11 cellular contexts compared by ENCODE assay signal in the genomic region with DNA sequence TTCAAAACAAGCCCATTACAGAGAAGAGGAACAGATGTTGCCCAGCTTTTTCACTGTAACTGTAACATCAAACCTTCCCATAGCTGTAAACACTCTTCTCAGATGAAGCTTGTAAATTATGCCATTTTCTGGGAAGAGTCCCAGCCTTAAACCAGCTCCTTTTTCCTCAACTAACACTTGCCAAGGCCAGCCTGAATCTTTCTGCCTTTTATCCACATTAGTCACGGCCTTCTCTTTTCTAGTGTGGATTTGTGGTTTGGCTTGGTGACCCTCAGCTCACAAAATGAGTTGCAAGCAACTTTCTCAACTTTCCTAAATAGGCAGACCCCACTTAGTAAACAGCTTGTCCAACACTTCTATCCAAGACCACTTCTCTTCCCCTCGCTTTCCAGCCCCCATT.
A peak's percentile ranks its signal among the peaks of the same experiment; 100 is the strongest.
DNase-seq lines count a peak whose midpoint lies in the region; TF ChIP-seq lines count a peak whose summit lies in the region.
"Had no signal": no experiment of that assay in that cellular context is flagged by ENCODE, and none has a peak within 500 bp of the region (broad histone marks: within the 10 kb centered on the region; RNA-seq: fewer than 3 reads in every experiment).

No MANE protein-coding gene starts in this region.

- H3K9me3 ChIP-seq in suprapubic skin: no peaks in the 10 kb centered on the region

- peak; percentile 54 for DNase-seq in HS-27A (ENCODE audit: low read depth)
- peak; percentile 98 for DNase-seq in amniotic epithelial cell (ENCODE audit: low read depth)
- DNase-seq in hepatic stellate cell (ENCODE audit: low spot score): peak; percentile 73
- DNase-seq in suprapubic skin (ENCODE audit: low spot score in 2 of 2): no peak
- no peak for DNase-seq in NCI-H345 treated with DMSO at 0.1 percent for 48 hours (lab: John Stamatoyannopoulos, UW; ENCODE audit: unreplicated experiment)
- DNase-seq in GM10248 (ENCODE audit: extremely low spot score): no peak
- DNase-seq in stimulated activated CD4-positive, alpha-beta T cell treated with anti-CD3 and anti-CD28 coated beads, Interleukin-4, amount 100 ng/mL, for 4 hours: no peak
- DNase-seq: activated CD4-positive, alpha-beta T cell treated with anti-CD3 and anti-CD28 coated beads, Interleukin-2, amount 50 U/mL, for 4 hours; NCI-H526 treated with DMSO at 0.1 percent for 48 hours; small intestine had no signal

- TF ChIP-seq CTCF in suprapubic skin (IDR thresholded peaks at IDR 0.05) (no peak), GM10248 (IDR thresholded peaks at IDR 0.05; ENCODE audit: control extremely low read depth, extremely low read depth, low read depth, missing control alignments) (no peak)

- H3K27ac ChIP-seq in suprapubic skin: peak overlapping the region; percentile 68
- H3K27ac ChIP-seq: epithelial cell of prostate had no signal

- H3K4me1 ChIP-seq in suprapubic skin: peaks cover 62% of the 10 kb centered on the region

- H3K4me3 ChIP-seq in suprapubic skin: no peak overlapping the region

- H3K36me3 ChIP-seq in suprapubic skin: no peaks in the 10 kb centered on the region

- WGBS in suprapubic skin: 36% methylated on average over 2 of the region's 2 CpGs

- TF ChIP-seq POLR2A in suprapubic skin (IDR thresholded peaks at IDR 0.05): no peak

- POLR2A ChIA-PET in GM10248 (lab: Yijun Ruan, JAX): interaction anchor here (0.6 kb wide), 1 partner anchor 104 kb away, joined by 3 read pairs; no protein-coding TSS in a partner anchor

- CTCF ChIA-PET in GM10248 (lab: Yijun Ruan, JAX): interaction anchor here (0.8 to 2.7 kb wide), 6 partner anchors 12 to 133 kb away, joined by 3 to 7 read pairs (median 4); no protein-coding TSS in a partner anchor

- H3K27me3 ChIP-seq in suprapubic skin: no peaks in the 10 kb centered on the region

- no peak for TF ChIP-seq EP300 in suprapubic skin (IDR thresholded peaks at IDR 0.05)

Comparison
In these comparisons a context has a peak if more than half of its experiments do, and no peak if none do; other contexts are left out.
1. DNase-seq: peak in HS-27A (single experiment), amniotic epithelial cell (single experiment) and hepatic stellate cell (single experiment); none in suprapubic skin (0 of 2), NCI-H345 treated with DMSO at 0.1 percent for 48 hours (single experiment), GM10248 (single experiment) and stimulated activated CD4-positive, alpha-beta T cell treated with anti-CD3 and anti-CD28 coated beads, Interleukin-4, amount 100 ng/mL, for 4 hours (0 of 2).